ENCODE assay signal across 8 cellular contexts in genomic region chr17:28901866-28902818, GRCh38. TPM values are rescaled to one million over a fixed set of nuclear protein-coding genes. Genes with fewer than 3 reads are reported as not detected.
DNase-seq lines count a peak whose midpoint lies in the region; ATAC-seq and TF ChIP-seq lines count a peak whose summit lies in the region.

No MANE protein-coding gene starts in this region.

- H3K4me3 Mint-ChIP-seq in activated CD4-positive, alpha-beta memory T cell treated with anti-CD3 and anti-CD28 coated beads, Interleukin-2, amount 10 ng/mL, durations not matched to agents 7 days and 5 days, result peak overlapping the region; percentile 79
- H3K4me3 Mint-ChIP-seq in natural killer cell treated with Interleukin-12 subunit alpha and Interleukin-12 subunit beta and Interleukin-15 and Interleukin-18, amount 100 ng/mL, for 72 hours, result peak overlapping the region; percentile 93

- no peaks in the 10 kb centered on the region for H3K27me3 ChIP-seq in thyroid gland

- H3K27me3 Mint-ChIP-seq in activated CD4-positive, alpha-beta memory T cell treated with anti-CD3 and anti-CD28 coated beads, Interleukin-2, amount 10 ng/mL, durations not matched to agents 7 days and 5 days, result no peaks in the 10 kb centered on the region
- H3K27me3 Mint-ChIP-seq in natural killer cell treated with Interleukin-12 subunit alpha and Interleukin-12 subunit beta and Interleukin-15 and Interleukin-18, amount 100 ng/mL, for 72 hours, result no peaks in the 10 kb centered on the region

- peaks cover 11 to 28% of the 10 kb centered on the region in 2 donors for H3K4me1 ChIP-seq in thyroid gland

- H3K4me3 ChIP-seq in thyroid gland (replicated peaks in 1 of 3), result peak overlapping the region; percentile 21 to 63 (median 58)

- peak; percentile 83 for DNase-seq in activated effector memory CD4-positive, alpha-beta T cell treated with anti-CD3 and anti-CD28 coated beads, Interleukin-2, amount 50 U/mL, for 16 hours
- DNase-seq in activated effector memory CD4-positive, alpha-beta T cell treated with Interleukin-2 at 50 U/mL for 16 hours, result no peak
- DNase-seq in NCI-H69 (lab: John Stamatoyannopoulos, UW), result peak; percentile 83
- DNase-seq in activated CD4-positive, alpha-beta memory T cell treated with anti-CD3 and anti-CD28 coated beads, Interleukin-2, amount 10 ng/mL, durations not matched to agents 7 days and 5 days, result peak; percentile 58
- peak; percentile 68 to 75 for DNase-seq in erythroblast (lab: John Stamatoyannopoulos, UW)
- DNase-seq in natural killer cell treated with Interleukin-12 subunit alpha and Interleukin-12 subunit beta and Interleukin-15 and Interleukin-18, amount 100 ng/mL, for 72 hours (ENCODE audit: low spot score), result peak; percentile 71
- peak; percentile 53 to 62 for DNase-seq in thyroid gland

- CTCF ChIA-PET in activated CD4-positive, alpha-beta memory T cell treated with anti-CD3 and anti-CD28 coated beads, Interleukin-2, amount 10 ng/mL, durations not matched to agents 7 days and 5 days (lab: Charles Lee), result interaction anchor here (0.7 to 5.0 kb wide), 21 partner anchors 9 to 255 kb away, joined by 3 to 37 read pairs (median 4); partner anchors contain the start of genes FAM222B, NEK8, PHF12 and SDF2

- POLR2A ChIA-PET in activated CD4-positive, alpha-beta memory T cell treated with anti-CD3 and anti-CD28 coated beads, Interleukin-2, amount 10 ng/mL, durations not matched to agents 7 days and 5 days (lab: Charles Lee), result interaction anchor here (0.7 to 4.4 kb wide), 17 partner anchors 10 to 392 kb away, joined by 3 to 39 read pairs (median 4); partner anchors contain the start of genes BLTP2, FAM222B, NUFIP2 and PHF12

- peak overlapping the region; percentile 78 for H3K27ac Mint-ChIP-seq in activated CD4-positive, alpha-beta memory T cell treated with anti-CD3 and anti-CD28 coated beads, Interleukin-2, amount 10 ng/mL, durations not matched to agents 7 days and 5 days
- H3K27ac Mint-ChIP-seq in natural killer cell treated with Interleukin-12 subunit alpha and Interleukin-12 subunit beta and Interleukin-15 and Interleukin-18, amount 100 ng/mL, for 72 hours, result peak overlapping the region; percentile 65 to 76

- WGBS in thyroid gland, 2 donors, result 9 to 13% methylated on average over 22 to 33 of the region's 62 CpGs

- no peak for TF ChIP-seq POLR2A in erythroblast (IDR thresholded peaks at IDR 0.05; ENCODE audit: low read length)
- TF ChIP-seq POLR2A in thyroid gland (IDR thresholded peaks at IDR 0.05), result no peak

- peaks cover 53% of the 10 kb centered on the region for H3K4me1 Mint-ChIP-seq in activated CD4-positive, alpha-beta memory T cell treated with anti-CD3 and anti-CD28 coated beads, Interleukin-2, amount 10 ng/mL, durations not matched to agents 7 days and 5 days
- H3K4me1 Mint-ChIP-seq in natural killer cell treated with Interleukin-12 subunit alpha and Interleukin-12 subunit beta and Interleukin-15 and Interleukin-18, amount 100 ng/mL, for 72 hours (ENCODE audit: low read depth in 2 of 2), result peaks cover 31 to 38% of the 10 kb centered on the region in 2 donors

- no peaks in the 10 kb centered on the region for H3K9me3 Mint-ChIP-seq in activated CD4-positive, alpha-beta memory T cell treated with anti-CD3 and anti-CD28 coated beads, Interleukin-2, amount 10 ng/mL, durations not matched to agents 7 days and 5 days
- H3K9me3 Mint-ChIP-seq in natural killer cell treated with Interleukin-12 subunit alpha and Interleukin-12 subunit beta and Interleukin-15 and Interleukin-18, amount 100 ng/mL, for 72 hours, result no peaks in the 10 kb centered on the region

- no peaks in the 10 kb centered on the region for H3K9me3 ChIP-seq in thyroid gland

- no peak for TF ChIP-seq CTCF in thyroid gland (IDR thresholded peaks at IDR 0.05)

- H3K36me3 Mint-ChIP-seq in activated CD4-positive, alpha-beta memory T cell treated with anti-CD3 and anti-CD28 coated beads, Interleukin-2, amount 10 ng/mL, durations not matched to agents 7 days and 5 days (ENCODE audit: low read depth), result peaks cover 50% of the 10 kb centered on the region
- H3K36me3 Mint-ChIP-seq in natural killer cell treated with Interleukin-12 subunit alpha and Interleukin-12 subunit beta and Interleukin-15 and Interleukin-18, amount 100 ng/mL, for 72 hours, result no peaks in the 10 kb centered on the region

- intact Hi-C loops in thyroid gland (cut with DNase I), result no loop called here

- H3K27ac ChIP-seq in thyroid gland, result peak overlapping the region; percentile 10 to 73 (median 52)

- ATAC-seq in HG03108 (IDR thresholded peaks at IDR 0.05; ENCODE audit: unreplicated experiment), result peak; percentile 31
- peak; percentile 60 to 73 for ATAC-seq in natural killer cell treated with Interleukin-12 subunit alpha and Interleukin-12 subunit beta and Interleukin-15 and Interleukin-18, amount 100 ng/mL, for 72 hours

- H3K36me3 ChIP-seq in thyroid gland, result peaks cover 10 to 15% of the 10 kb centered on the region in 2 donors

RNA-seq across cellular contexts. Expression of gene DHRS13, which starts 0.7 kb away (rescaled TPM):
- 10 to 100 TPM; 25.2 to 25.7 TPM for total RNA-seq in activated CD4-positive, alpha-beta memory T cell treated with anti-CD3 and anti-CD28 coated beads, Interleukin-2, amount 10 ng/mL, durations not matched to agents 7 days and 5 days
- total RNA-seq in natural killer cell treated with Interleukin-12 subunit alpha and Interleukin-12 subunit beta and Interleukin-15 and Interleukin-18, amount 100 ng/mL, for 72 hours, result 10 to 100 TPM; 22.5 to 26.1 TPM
- total RNA-seq in thyroid gland, result 10 to 100 TPM; 10.6 to 16.2 (median 13.3) TPM

RNA-seq across cellular contexts. Expression of gene FLOT2, which starts 4.6 kb away (rescaled TPM):
- total RNA-seq in activated CD4-positive, alpha-beta memory T cell treated with anti-CD3 and anti-CD28 coated beads, Interleukin-2, amount 10 ng/mL, durations not matched to agents 7 days and 5 days, result 100 to 1,000 TPM; 193 to 200 TPM
- 10 to 100 TPM; 79.3 to 95.8 TPM for total RNA-seq in natural killer cell treated with Interleukin-12 subunit alpha and Interleukin-12 subunit beta and Interleukin-15 and Interleukin-18, amount 100 ng/mL, for 72 hours
- total RNA-seq in thyroid gland, result 10 to 100 TPM; 55.0 to 75.0 (median 62.7) TPM

RNA-seq across cellular contexts. Expression of gene ERAL1, which starts 47.3 kb away (rescaled TPM):
- 10 to 100 TPM; 34.6 to 35.2 TPM for total RNA-seq in activated CD4-positive, alpha-beta memory T cell treated with anti-CD3 and anti-CD28 coated beads, Interleukin-2, amount 10 ng/mL, durations not matched to agents 7 days and 5 days
- total RNA-seq in natural killer cell treated with Interleukin-12 subunit alpha and Interleukin-12 subunit beta and Interleukin-15 and Interleukin-18, amount 100 ng/mL, for 72 hours, result 100 to 1,000 TPM in 1 of 2 donors, 10 to 100 TPM in 1; 55.9 to 105 TPM
- 10 to 100 TPM; 23.1 to 59.3 (median 41.2) TPM for total RNA-seq in thyroid gland

RNA-seq across cellular contexts. Expression of gene PHF12, which starts 49.2 kb away (rescaled TPM):
- 10 to 100 TPM; 75.6 to 78.8 TPM for total RNA-seq in activated CD4-positive, alpha-beta memory T cell treated with anti-CD3 and anti-CD28 coated beads, Interleukin-2, amount 10 ng/mL, durations not matched to agents 7 days and 5 days
- 10 to 100 TPM; 68.0 to 72.2 TPM for total RNA-seq in natural killer cell treated with Interleukin-12 subunit alpha and Interleukin-12 subunit beta and Interleukin-15 and Interleukin-18, amount 100 ng/mL, for 72 hours
- 10 to 100 TPM; 22.0 to 62.9 (median 60.1) TPM for total RNA-seq in thyroid gland

RNA-seq across cellular contexts. Expression of gene FAM222B, which starts 59.6 kb away (rescaled TPM):
- total RNA-seq in activated CD4-positive, alpha-beta memory T cell treated with anti-CD3 and anti-CD28 coated beads, Interleukin-2, amount 10 ng/mL, durations not matched to agents 7 days and 5 days, result 10 to 100 TPM; 15.5 to 17.1 TPM
- total RNA-seq in natural killer cell treated with Interleukin-12 subunit alpha and Interleukin-12 subunit beta and Interleukin-15 and Interleukin-18, amount 100 ng/mL, for 72 hours, result 10 to 100 TPM; 21.7 to 23.5 TPM
- total RNA-seq in thyroid gland, result 10 to 100 TPM; 14.1 to 22.6 (median 15.8) TPM
